9 cellular contexts compared by ENCODE assay signal in the genomic region with DNA sequence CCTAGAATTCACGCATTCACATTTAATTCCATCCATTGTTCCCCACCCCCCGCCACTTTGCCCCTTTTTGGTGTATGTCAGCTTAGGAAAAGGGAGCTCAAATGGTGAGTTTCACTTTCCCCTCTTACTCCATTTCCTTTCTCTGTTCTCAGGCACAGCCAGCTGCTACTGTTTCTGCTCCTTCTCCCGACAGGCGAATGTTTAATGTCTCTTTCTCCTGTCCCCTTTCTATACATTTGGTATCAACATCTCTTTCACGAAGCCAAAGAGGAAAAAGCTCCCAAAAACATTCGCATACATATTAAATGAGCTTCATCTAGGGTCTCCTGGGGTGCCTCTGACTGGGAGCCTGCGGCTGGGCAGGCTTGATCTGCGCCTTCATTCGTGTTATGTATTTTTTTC.
A peak's percentile ranks its signal among the peaks of the same experiment; 100 is the strongest.
DNase-seq lines count a peak whose midpoint lies in the region; ATAC-seq lines count a peak whose summit lies in the region.
"Had no signal": no experiment of that assay in that cellular context is flagged by ENCODE, and none has a peak within 500 bp of the region (broad histone marks: within the 10 kb centered on the region; RNA-seq: fewer than 3 reads in every experiment).

No MANE protein-coding gene starts in this region.

- in situ Hi-C loops in SK-MEL-5 (cut with HindIII; ENCODE audit: low pct_unique_long_range_greater_than_20kb, low sequenced_read_pairs), result no loop called here

- H3K36me3 ChIP-seq in ES-I3 (ENCODE audit: insufficient read depth, low read length), result no peaks in the 10 kb centered on the region

- intact Hi-C loops in sciatic nerve (cut with DNase I), result no loop called here

- peaks cover 7% of the 10 kb centered on the region; the same call in 1 of the 2 replicates for H3K4me1 ChIP-seq in ES-I3 (ENCODE audit: insufficient read depth, low read length)

- DNase-seq in SK-MEL-5 (ENCODE audit: low read depth, low spot score), result peak; percentile 3
- peak; percentile 9 for DNase-seq in hepatic stellate cell (ENCODE audit: low spot score)
- no peak for DNase-seq in sciatic nerve (ENCODE audit: low spot score)
- no peak for DNase-seq in activated CD4-positive, alpha-beta T cell treated with anti-CD3 and anti-CD28 coated beads, Interleukin-2, amount 50 U/mL, for 1 hour
- no peak for DNase-seq in CD1c-positive myeloid dendritic cell (ENCODE audit: extremely low spot score)
- DNase-seq: mucosa of descending colon had no signal

- H3K9ac ChIP-seq in ES-I3 (ENCODE audit: low read depth, low read length), result peak overlapping the region; percentile 14; the same call in 1 of the 2 replicates

- H3K9me3 ChIP-seq in ES-I3 (ENCODE audit: control insufficient read depth, insufficient read depth, low read length), result no peaks in the 10 kb centered on the region
- H3K9me3 ChIP-seq: mucosa of descending colon had no signal

- ATAC-seq in sciatic nerve, result peak; percentile 42
- no peak for ATAC-seq in HG03045 (IDR thresholded peaks at IDR 0.05; ENCODE audit: unreplicated experiment)
- ATAC-seq in GM21717 (IDR thresholded peaks at IDR 0.05; ENCODE audit: unreplicated experiment), result no peak
- ATAC-seq: mucosa of descending colon had no signal

Comparison
In these comparisons a context has a peak if more than half of its experiments do, and no peak if none do; other contexts are left out.
1. DNase-seq: peak in SK-MEL-5 (single experiment) and hepatic stellate cell (single experiment); none in sciatic nerve (single experiment), activated CD4-positive, alpha-beta T cell treated with anti-CD3 and anti-CD28 coated beads, Interleukin-2, amount 50 U/mL, for 1 hour (single experiment) and CD1c-positive myeloid dendritic cell (single experiment).